In the genomic region with DNA sequence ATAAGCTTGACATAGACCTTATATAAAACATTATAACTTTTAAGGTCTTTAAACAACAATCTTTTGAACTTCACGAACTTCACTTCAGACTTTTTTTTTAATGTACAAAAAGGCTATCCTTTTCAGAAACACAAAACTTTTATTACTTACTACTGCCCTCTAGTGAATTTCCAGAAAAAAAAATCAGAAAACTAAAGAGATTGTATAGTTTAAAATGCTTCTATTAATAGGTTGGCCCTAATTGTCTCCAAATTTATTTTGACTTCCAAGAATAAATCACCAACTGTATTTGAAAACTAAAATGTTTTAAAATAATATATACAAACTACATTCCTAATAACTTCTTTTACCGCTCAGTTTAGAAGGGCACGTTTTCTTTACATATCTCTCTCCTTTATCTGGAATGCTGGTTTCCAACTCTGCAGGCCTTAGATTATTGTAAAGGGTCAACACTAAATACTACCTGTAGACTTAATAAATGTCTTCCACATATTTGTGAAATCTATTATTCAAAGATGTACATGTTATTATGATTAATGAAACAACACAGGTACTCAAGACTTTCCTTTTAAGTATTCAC, we compare ENCODE assay signal across 9 cellular contexts.
DNase-seq lines count a peak whose midpoint lies in the region; ATAC-seq, FAIRE-seq and TF ChIP-seq lines count a peak whose summit lies in the region.
"Had no signal": no experiment of that assay in that cellular context is flagged by ENCODE, and none has a peak within 500 bp of the region (broad histone marks: within the 10 kb centered on the region; RNA-seq: fewer than 3 reads in every experiment).

No MANE protein-coding gene starts in this region.

- WGBS in prostate gland, result 69% methylated on average over 3 of the region's 3 CpGs

- no peaks in the 10 kb centered on the region for H3K27me3 Mint-ChIP-seq in glutamatergic neuron (ENCODE audit: unreplicated experiment)

- no peak overlapping the region for H3K4me3 ChIP-seq in AG09309 (ENCODE audit: control insufficient read depth, low read depth, low read length)
- H3K4me3 ChIP-seq in brain microvascular endothelial cell (ENCODE audit: low read depth, low read length), result no peak overlapping the region
- H3K4me3 ChIP-seq in prostate gland, result no peak overlapping the region
- H3K4me3 ChIP-seq: spleen had no signal

- no peaks in the 10 kb centered on the region for H3K4me1 ChIP-seq in prostate gland (replicated peaks)

- TF ChIP-seq CTCF in AG09309 (IDR thresholded peaks at IDR 0.05; ENCODE audit: control insufficient read depth, insufficient read depth, low read depth, low read length, missing control alignments) (peak; percentile 15), GM12872 (IDR thresholded peaks at IDR 0.05; ENCODE audit: insufficient read depth, low read depth, low read length) (peak; percentile 8; the same call in 1 of the 3 replicates), glutamatergic neuron (IDR thresholded peaks at IDR 0.05; ENCODE audit: partially characterized antibody, unreplicated experiment) (peak; percentile 58), brain microvascular endothelial cell (IDR thresholded peaks at IDR 0.05; ENCODE audit: low read depth, low read length, missing control alignments) (no peak), prostate gland (IDR thresholded peaks at IDR 0.05) (peak in 2 of 4 experiments; percentile 22 to 26)

- H3K4me3 Mint-ChIP-seq in glutamatergic neuron (ENCODE audit: unreplicated experiment), result no peak overlapping the region

- DNase-seq in AG09309 (ENCODE audit: low read depth) (peak; percentile 7), RCC 7860 (ENCODE audit: low spot score) (peak; percentile 5), glutamatergic neuron (no peak), brain microvascular endothelial cell (no peak), prostate gland (ENCODE audit: low spot score) (no peak)
- DNase-seq: spleen had no signal

- H3K9me3 Mint-ChIP-seq in glutamatergic neuron (ENCODE audit: unreplicated experiment), result peaks cover 3% of the 10 kb centered on the region

- no peaks in the 10 kb centered on the region for H3K27me3 ChIP-seq in brain microvascular endothelial cell (replicated peaks)
- H3K27me3 ChIP-seq in prostate gland (replicated peaks; ENCODE audit: insufficient read depth), result no peaks in the 10 kb centered on the region
- H3K27me3 ChIP-seq: spleen had no signal

- peaks cover 12% of the 10 kb centered on the region for H3K36me3 Mint-ChIP-seq in glutamatergic neuron (ENCODE audit: unreplicated experiment)

- in situ Hi-C loops in brain microvascular endothelial cell (cut with HindIII; ENCODE audit: low pct_ligation_motif_present, low sequenced_read_pairs), result no loop called here

- intact Hi-C loops in prostate gland (cut with DNase I), result loop anchor here (5.0 kb wide), 1 partner anchor 377 kb away; no protein-coding TSS in a partner anchor

- FAIRE-seq in RCC 7860 (lab: Jason Lieb, UNC), result peak; percentile 84

- no peak for TF ChIP-seq POLR2A in prostate gland (IDR thresholded peaks at IDR 0.05)

- ATAC-seq in GM18858 (IDR thresholded peaks at IDR 0.05; ENCODE audit: unreplicated experiment) (no peak), HG02623 (IDR thresholded peaks at IDR 0.05; ENCODE audit: unreplicated experiment) (no peak)

- no peak overlapping the region for H3K27ac ChIP-seq in brain microvascular endothelial cell
- H3K27ac ChIP-seq in prostate gland, result no peak overlapping the region
- H3K27ac ChIP-seq: spleen had no signal

- no peaks in the 10 kb centered on the region for H3K4me1 Mint-ChIP-seq in glutamatergic neuron (ENCODE audit: low read depth, unreplicated experiment)

- H3K9me3 ChIP-seq in prostate gland, result no peaks in the 10 kb centered on the region

- H3K27ac Mint-ChIP-seq in glutamatergic neuron (ENCODE audit: unreplicated experiment), result no peak overlapping the region

- H3K36me3 ChIP-seq in brain microvascular endothelial cell (replicated peaks) (no peaks in the 10 kb centered on the region), prostate gland (no peaks in the 10 kb centered on the region)

Comparison
In these comparisons a context has a peak if more than half of its experiments do, and no peak if none do; other contexts are left out.
1. DNase-seq: peak in AG09309 (single experiment) and RCC 7860 (single experiment); none in glutamatergic neuron (single experiment), brain microvascular endothelial cell (single experiment) and prostate gland (single experiment).